Comparison of ENCODE assay signal across 8 cellular contexts in genomic region chr11:111429066-111429506, GRCh38. TPM values are rescaled to one million over a fixed set of nuclear protein-coding genes. Genes with fewer than 3 reads are reported as not detected.
DNase-seq lines count a peak whose midpoint lies in the region; ATAC-seq and TF ChIP-seq lines count a peak whose summit lies in the region.

No MANE protein-coding gene starts in this region.

- H3K4me1 ChIP-seq in HAP-1 (peaks cover 7% of the 10 kb centered on the region; the same call in 1 of the 2 replicates), osteoblast (ENCODE audit: insufficient read depth, low read length) (no peaks in the 10 kb centered on the region)

- in situ Hi-C loops in HAP-1 (cut with MboI; ENCODE audit: low sequenced_read_pairs): no loop called here

- no peak overlapping the region for H3K4me2 ChIP-seq in osteoblast (ENCODE audit: insufficient read depth, low read length)

- no peak overlapping the region for H3K4me3 ChIP-seq in GM12864 (ENCODE audit: low read depth, low read length)
- no peak overlapping the region for H3K4me3 ChIP-seq in HAP-1
- H3K4me3 ChIP-seq in osteoblast (ENCODE audit: insufficient read depth, low read length): no peak overlapping the region

- H3K36me3 ChIP-seq in HAP-1 (replicated peaks): no peaks in the 10 kb centered on the region
- no peaks in the 10 kb centered on the region for H3K36me3 ChIP-seq in osteoblast (ENCODE audit: insufficient read depth, low read length)

- DNase-seq in GM12864 (ENCODE audit: low read depth) (peak; percentile 57), HAP-1 (ENCODE audit: low spot score in 2 of 2) (peak; percentile 8 to 76), MV-4-11 (lab: John Stamatoyannopoulos, UW) (peak; percentile 95), erythroblast (lab: John Stamatoyannopoulos, UW) (peak; percentile 53 to 65), osteoblast (ENCODE audit: insufficient read length, low spot score, missing footprints) (peak; percentile 76), NCI-H187 (lab: John Stamatoyannopoulos, UW) (no peak)
- DNase-seq in activated CD4-positive, alpha-beta T cell treated with anti-CD3 and anti-CD28 coated beads, Interleukin-2, amount 50 U/mL, for 24 hours (ENCODE audit: low read depth in 1 of 2, low spot score in 1 of 2): peak; percentile 36 to 49

- H3K27me3 ChIP-seq in HAP-1 (ENCODE audit: low read depth) (0 out of 2 replicates have a peak, but pooled peaks cover 4% of the 10 kb centered on the region), osteoblast (ENCODE audit: insufficient read depth, low read length) (peaks cover 15% of the 10 kb centered on the region)

- TF ChIP-seq POLR2A in erythroblast (IDR thresholded peaks at IDR 0.05; ENCODE audit: low read length): no peak

- no peaks in the 10 kb centered on the region for H3K79me2 ChIP-seq in osteoblast (ENCODE audit: insufficient read depth, low read length)

- TF ChIP-seq CTCF in GM12864 (IDR thresholded peaks at IDR 0.05; ENCODE audit: low read depth, low read length, missing control alignments) (peak; percentile 87), osteoblast (IDR thresholded peaks at IDR 0.05; ENCODE audit: extremely low read depth, low read depth, low read length) (peak; percentile 88)

- H4K20me1 ChIP-seq in osteoblast (ENCODE audit: insufficient read depth, low read length): no peaks in the 10 kb centered on the region

- ATAC-seq in GM21423 (IDR thresholded peaks at IDR 0.05; ENCODE audit: unreplicated experiment): no peak

- no peaks in the 10 kb centered on the region; the same call in 1 of the 2 replicates for H3K9me3 ChIP-seq in HAP-1
- no peaks in the 10 kb centered on the region for H3K9me3 ChIP-seq in osteoblast (ENCODE audit: low read depth, low read length)

- H2AFZ ChIP-seq in osteoblast (ENCODE audit: low read length): no peak overlapping the region

- no peak overlapping the region for H3K27ac ChIP-seq in osteoblast (ENCODE audit: low read depth, low read length)

RNA-seq across cellular contexts. Expression of gene POU2AF1, which starts 50.0 kb away (rescaled TPM):
- total RNA-seq in osteoblast: not detected in 2 replicates

Comparison
In these comparisons a context has a peak if more than half of its experiments do, and no peak if none do; other contexts are left out.
1. DNase-seq: peak in GM12864 (single experiment), HAP-1 (2 of 2), MV-4-11 (single experiment), activated CD4-positive, alpha-beta T cell treated with anti-CD3 and anti-CD28 coated beads, Interleukin-2, amount 50 U/mL, for 24 hours (2 of 2), erythroblast (2 of 2) and osteoblast (single experiment); none in NCI-H187 (0 of 2).